Comparison of ENCODE assay signal across 20 cellular contexts in genomic region chr21:36806103-36806502, GRCh38.
DNase-seq lines count a peak whose midpoint lies in the region; ATAC-seq and TF ChIP-seq lines count a peak whose summit lies in the region.
"Had no signal": no experiment of that assay in that cellular context is flagged by ENCODE, and none has a peak within 500 bp of the region (broad histone marks: within the 10 kb centered on the region; RNA-seq: fewer than 3 reads in every experiment).

No MANE protein-coding gene starts in this region.

- DNase-seq in A172 (ENCODE audit: low spot score) (peak; percentile 23), islet precursor cell (peak; percentile 64), SKM-1 treated with dmso at 0.1 percent for 144 hours (lab: John Stamatoyannopoulos, UW; ENCODE audit: unreplicated experiment) (no peak), sigmoid colon (no peak), epidermal melanocyte (ENCODE audit: insufficient read length, low spot score) (no peak), vagina (ENCODE audit: extremely low spot score in 2 of 2) (no peak)
- DNase-seq: activated CD4-positive, alpha-beta T cell treated with anti-CD3 and anti-CD28 coated beads, Interleukin-2, amount 10 ng/mL, durations not matched to agents 24 days and 14 days; caudate nucleus; DMS 273 treated with DMSO at 0.1 percent for 48 hours; erythroblast; KBM-7; left ventricle myocardium superior; NCI-H1048; NCI-H2029 treated with DMSO at 0.1 percent for 48 hours; right lobe of liver; stimulated activated naive CD4-positive, alpha-beta T cell treated with Interleukin-2 at 50 U/mL for 16 hours; SW 1271; upper lobe of right lung had no signal

- H3K27ac ChIP-seq in HEK293 (ENCODE audit: extremely low read depth, low read depth, low read length) = no peak overlapping the region
- H3K27ac ChIP-seq in sigmoid colon = no peak overlapping the region
- no peak overlapping the region for H3K27ac ChIP-seq in vagina
- H3K27ac ChIP-seq: right lobe of liver, upper lobe of right lung had no signal

- CTCF ChIA-PET in HEK293 (lab: Yijun Ruan, JAX) = interaction anchor here (0.6 to 1.0 kb wide), 2 partner anchors 48 to 86 kb away, joined by 3 read pairs; no protein-coding TSS in a partner anchor

- H3K4me3 Mint-ChIP-seq in activated T-helper 17 cell treated with anti-CD3 and anti-CD28 coated beads, Interleukin-2, amount 50 U/mL, for 72 hours = no peak overlapping the region
- H3K4me3 Mint-ChIP-seq: activated CD4-positive, alpha-beta T cell treated with anti-CD3 and anti-CD28 coated beads, Interleukin-2, amount 10 ng/mL, durations not matched to agents 24 days and 14 days had no signal

- peaks cover 8% of the 10 kb centered on the region for H3K4me1 Mint-ChIP-seq in activated T-helper 17 cell treated with anti-CD3 and anti-CD28 coated beads, Interleukin-2, amount 50 U/mL, for 72 hours
- H3K4me1 Mint-ChIP-seq: activated CD4-positive, alpha-beta T cell treated with anti-CD3 and anti-CD28 coated beads, Interleukin-2, amount 10 ng/mL, durations not matched to agents 24 days and 14 days had no signal

- no peak for TF ChIP-seq EP300 in sigmoid colon (IDR thresholded peaks at IDR 0.05)

- no peak overlapping the region for H3K27ac Mint-ChIP-seq in activated T-helper 17 cell treated with anti-CD3 and anti-CD28 coated beads, Interleukin-2, amount 50 U/mL, for 72 hours
- H3K27ac Mint-ChIP-seq: activated CD4-positive, alpha-beta T cell treated with anti-CD3 and anti-CD28 coated beads, Interleukin-2, amount 10 ng/mL, durations not matched to agents 24 days and 14 days had no signal

- WGBS in sigmoid colon, 2 donors = 94 to 98% methylated on average over 4 of the region's 4 CpGs

- H3K4me1 ChIP-seq in HEK293 (ENCODE audit: control insufficient read depth, insufficient read depth, low read length) (no peaks in the 10 kb centered on the region), sigmoid colon (no peaks in the 10 kb centered on the region), vagina (no peaks in the 10 kb centered on the region)
- H3K4me1 ChIP-seq: right lobe of liver, upper lobe of right lung had no signal

- POLR2A ChIA-PET in HEK293 (lab: Yijun Ruan, JAX) = no interaction called here

- TF ChIP-seq POLR2A in sigmoid colon (IDR thresholded peaks at IDR 0.05) (no peak), vagina (IDR thresholded peaks at IDR 0.05) (no peak)

- no peaks in the 10 kb centered on the region for H3K27me3 ChIP-seq in sigmoid colon
- H3K27me3 ChIP-seq in vagina = no peaks in the 10 kb centered on the region
- H3K27me3 ChIP-seq: right lobe of liver, upper lobe of right lung had no signal

- H3K27me3 Mint-ChIP-seq in activated T-helper 17 cell treated with anti-CD3 and anti-CD28 coated beads, Interleukin-2, amount 50 U/mL, for 72 hours = no peaks in the 10 kb centered on the region
- H3K27me3 Mint-ChIP-seq: activated CD4-positive, alpha-beta T cell treated with anti-CD3 and anti-CD28 coated beads, Interleukin-2, amount 10 ng/mL, durations not matched to agents 24 days and 14 days had no signal

- peaks cover 15% of the 10 kb centered on the region for H3K36me3 Mint-ChIP-seq in activated T-helper 17 cell treated with anti-CD3 and anti-CD28 coated beads, Interleukin-2, amount 50 U/mL, for 72 hours (ENCODE audit: low read depth)

- intact Hi-C loops in sigmoid colon (cut with DNase I) = no loop called here
- intact Hi-C loops in vagina (cut with DNase I) = no loop called here

- no peak for TF ChIP-seq CTCF in HEK293 (tag by site-specific recombination; IDR thresholded peaks at IDR 0.05)
- TF ChIP-seq CTCF in sigmoid colon (IDR thresholded peaks at IDR 0.05) = no peak
- TF ChIP-seq CTCF in vagina (IDR thresholded peaks at IDR 0.05) = no peak

- ATAC-seq in activated T-helper 17 cell treated with anti-CD3 and anti-CD28 coated beads, Interleukin-2, amount 50 U/mL, for 72 hours (replicated peaks) = peak; percentile 85
- ATAC-seq: left ventricle myocardium superior, right lobe of liver, upper lobe of right lung had no signal

- H3K4me3 ChIP-seq in HEK293 (ENCODE audit: low read depth, low read length) = no peak overlapping the region
- H3K4me3 ChIP-seq in sigmoid colon = no peak overlapping the region
- no peak overlapping the region for H3K4me3 ChIP-seq in vagina
- H3K4me3 ChIP-seq: right lobe of liver, upper lobe of right lung had no signal

- no peaks in the 10 kb centered on the region for H3K9me3 ChIP-seq in HEK293 (ENCODE audit: control insufficient read depth, insufficient read depth, low read depth, low read length)
- no peaks in the 10 kb centered on the region for H3K9me3 ChIP-seq in sigmoid colon
- H3K9me3 ChIP-seq in vagina = no peaks in the 10 kb centered on the region
- H3K9me3 ChIP-seq: right lobe of liver, upper lobe of right lung had no signal

- H3K36me3 ChIP-seq in HEK293 (ENCODE audit: control insufficient read depth in 2 of 2, insufficient read depth in 1 of 2, low read length in 2 of 2) (no peaks in the 10 kb centered on the region), sigmoid colon (no peaks in the 10 kb centered on the region), vagina (no peaks in the 10 kb centered on the region)
- H3K36me3 ChIP-seq: right lobe of liver, upper lobe of right lung had no signal

- no peaks in the 10 kb centered on the region for H3K9me3 Mint-ChIP-seq in activated T-helper 17 cell treated with anti-CD3 and anti-CD28 coated beads, Interleukin-2, amount 50 U/mL, for 72 hours
- H3K9me3 Mint-ChIP-seq: activated CD4-positive, alpha-beta T cell treated with anti-CD3 and anti-CD28 coated beads, Interleukin-2, amount 10 ng/mL, durations not matched to agents 24 days and 14 days had no signal

TF ChIP-seq in HEK293, 187 proteins besides CTCF, POLR2A, EP300 and RAD21:
- TF ChIP-seq RBAK (tag by site-specific recombination; IDR thresholded peaks at IDR 0.05) (no peak), ZNF600 (tag by site-specific recombination; IDR thresholded peaks at IDR 0.05) (peak; percentile 73), ZNF629 (tag by site-specific recombination; IDR thresholded peaks at IDR 0.05) (peak; percentile 48), GLIS1 (tag by site-specific recombination; IDR thresholded peaks at IDR 0.05) (peak; percentile 44), ZNF645 (tag by site-specific recombination; IDR thresholded peaks at IDR 0.05) (no peak)
TF ChIP-seq in HEK293: peak in this region for 3.

Comparison
In these comparisons a context has a peak if more than half of its experiments do, and no peak if none do; other contexts are left out.
1. DNase-seq: peak in A172 (single experiment) and islet precursor cell (single experiment); none in SKM-1 treated with dmso at 0.1 percent for 144 hours (single experiment), sigmoid colon (single experiment), epidermal melanocyte (single experiment) and vagina (0 of 2).